23 cellular contexts compared by ENCODE assay signal in the genomic region with DNA sequence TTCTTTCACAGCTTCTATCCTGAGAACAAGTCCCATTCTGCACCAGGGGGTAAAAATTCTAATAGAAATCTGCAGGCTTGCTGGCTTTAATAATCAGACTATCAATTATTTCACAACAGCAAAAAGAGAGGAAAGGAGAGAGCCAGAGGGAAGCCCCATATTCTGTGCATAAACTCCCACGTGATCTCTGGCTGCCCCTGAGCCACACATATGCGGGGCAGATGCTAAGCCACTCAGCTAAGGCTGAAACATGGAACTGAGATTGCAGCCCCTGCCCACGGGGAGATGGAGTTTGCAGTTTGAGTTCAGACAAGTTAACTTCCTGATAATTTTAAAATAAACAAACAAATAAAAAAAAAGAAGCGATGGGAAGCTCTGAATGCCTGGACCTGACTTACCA.
"Had no signal": no experiment of that assay in that cellular context is flagged by ENCODE, and none has a peak within 500 bp of the region (broad histone marks: within the 10 kb centered on the region; RNA-seq: fewer than 3 reads in every experiment).

No MANE protein-coding gene starts in this region.

- H3K4me1 Mint-ChIP-seq: activated naive CD4-positive, alpha-beta T cell treated with anti-CD3 and anti-CD28 coated beads, Interleukin-2, amount 10 ng/mL, durations not matched to agents 7 days and 5 days; immature natural killer cell had no signal

- H3K4me3 Mint-ChIP-seq: activated CD4-positive, alpha-beta T cell treated with anti-CD3 and anti-CD28 coated beads, Interleukin-2, amount 10 ng/mL, durations not matched to agents 24 days and 14 days; activated CD8-positive, alpha-beta memory T cell treated with anti-CD3 and anti-CD28 coated beads, Interleukin-2, amount 10 ng/mL, durations not matched to agents 7 days and 5 days; activated CD8-positive, alpha-beta T cell treated with anti-CD3 and anti-CD28 coated beads for 36 hours; activated naive CD4-positive, alpha-beta T cell treated with anti-CD3 and anti-CD28 coated beads, Interleukin-2, amount 10 ng/mL, durations not matched to agents 7 days and 5 days; immature natural killer cell; neural crest cell had no signal

- ATAC-seq: activated CD8-positive, alpha-beta memory T cell treated with anti-CD3 and anti-CD28 coated beads, Interleukin-2, amount 10 ng/mL, durations not matched to agents 7 days and 5 days; activated CD8-positive, alpha-beta T cell treated with anti-CD3 and anti-CD28 coated beads for 36 hours; foreskin keratinocyte; left lobe of liver; lower lobe of right lung; sciatic nerve had no signal

- DNase-seq: activated CD4-positive, alpha-beta T cell treated with anti-CD3 and anti-CD28 coated beads, Interleukin-2, amount 10 ng/mL, durations not matched to agents 24 days and 14 days; activated CD8-positive, alpha-beta memory T cell treated with anti-CD3 and anti-CD28 coated beads, Interleukin-2, amount 10 ng/mL, durations not matched to agents 7 days and 5 days; activated CD8-positive, alpha-beta T cell treated with anti-CD3 and anti-CD28 coated beads for 36 hours; activated effector memory CD4-positive, alpha-beta T cell treated with anti-CD3 and anti-CD28 coated beads, Interleukin-2, amount 50 U/mL, for 16 hours; activated naive CD4-positive, alpha-beta T cell treated with anti-CD3 and anti-CD28 coated beads, Interleukin-2, amount 10 ng/mL, durations not matched to agents 7 days and 5 days; activated T-cell treated with anti-CD3 and anti-CD28 coated beads for 4 hours; amygdala; cerebellar nuclear complex; cortex of kidney; foreskin keratinocyte; immature natural killer cell; lower lobe of right lung; naive B cell; posterior cingulate gyrus; small intestine; stimulated activated CD4-positive, alpha-beta T cell treated with anti-CD3 and anti-CD28 coated beads, Interleukin-2, amount 100 ng/mL, for 24 hours; stimulated activated naive CD4-positive, alpha-beta T cell; testis; trophoblast cell; uterus had no signal

- H3K27ac Mint-ChIP-seq: activated CD4-positive, alpha-beta T cell treated with anti-CD3 and anti-CD28 coated beads, Interleukin-2, amount 10 ng/mL, durations not matched to agents 24 days and 14 days; activated CD8-positive, alpha-beta memory T cell treated with anti-CD3 and anti-CD28 coated beads, Interleukin-2, amount 10 ng/mL, durations not matched to agents 7 days and 5 days; activated CD8-positive, alpha-beta T cell treated with anti-CD3 and anti-CD28 coated beads for 36 hours; activated naive CD4-positive, alpha-beta T cell treated with anti-CD3 and anti-CD28 coated beads, Interleukin-2, amount 10 ng/mL, durations not matched to agents 7 days and 5 days; immature natural killer cell had no signal

- H3K36me3 Mint-ChIP-seq: activated naive CD4-positive, alpha-beta T cell treated with anti-CD3 and anti-CD28 coated beads, Interleukin-2, amount 10 ng/mL, durations not matched to agents 7 days and 5 days; immature natural killer cell; naive B cell had no signal
